17 cellular contexts compared by ENCODE assay signal in genomic region chr1:75548721-75549480, GRCh38.
"Had no signal": no experiment of that assay in that cellular context is flagged by ENCODE, and none has a peak within 500 bp of the region (broad histone marks: within the 10 kb centered on the region; RNA-seq: fewer than 3 reads in every experiment).

No MANE protein-coding gene starts in this region.

- DNase-seq: activated CD4-positive, alpha-beta T cell treated with anti-CD3 and anti-CD28 coated beads for 4 hours; activated CD8-positive, alpha-beta memory T cell treated with anti-CD3 and anti-CD28 coated beads, Interleukin-2, amount 50 U/mL, for 4 hours; activated CD8-positive, alpha-beta T cell treated with anti-CD3 and anti-CD28 coated beads for 36 hours; activated effector memory CD4-positive, alpha-beta T cell treated with anti-CD3 and anti-CD28 coated beads, Interleukin-2, amount 50 U/mL, for 16 hours; activated T-cell treated with anti-CD3 and anti-CD28 coated beads, Interleukin-2, amount 50 U/mL, for 48 hours; amniotic stem cell; dorsolateral prefrontal cortex; endodermal cell; foreskin fibroblast; heart left ventricle; immature natural killer cell; left colon; lower lobe of right lung; sigmoid colon; spleen had no signal

- H3K27ac ChIP-seq: breast epithelium, dorsolateral prefrontal cortex, heart left ventricle, lower lobe of right lung, sigmoid colon, spleen, suprapubic skin had no signal
